ENCODE assay signal across 34 cellular contexts in genomic region chr11:116100016-116100415, GRCh38.
"Had no signal": no experiment of that assay in that cellular context is flagged by ENCODE, and none has a peak within 500 bp of the region (broad histone marks: within the 10 kb centered on the region; RNA-seq: fewer than 3 reads in every experiment).

No MANE protein-coding gene starts in this region.

- H3K4me3 ChIP-seq: adrenal gland, body of pancreas, breast epithelium had no signal

- ATAC-seq: activated CD8-positive, alpha-beta T cell treated with anti-CD3 and anti-CD28 coated beads for 36 hours; activated naive CD4-positive, alpha-beta T cell treated with anti-CD3 and anti-CD28 coated beads, Interleukin-2, amount 50 U/mL, for 72 hours; activated T-cell treated with anti-CD3 and anti-CD28 coated beads, Interleukin-2, amount 50 U/mL, for 4 hours; activated T-cell treated with anti-CD3 and anti-CD28 coated beads, Interleukin-2, amount 50 U/mL, for 72 hours; activated T-helper 17 cell treated with anti-CD3 and anti-CD28 coated beads, Interleukin-2, amount 50 U/mL, for 72 hours; body of pancreas; T-cell had no signal

- H3K36me3 Mint-ChIP-seq: activated CD4-positive, alpha-beta memory T cell treated with anti-CD3 and anti-CD28 coated beads for 36 hours; activated naive CD4-positive, alpha-beta T cell treated with anti-CD3 and anti-CD28 coated beads, Interleukin-2, amount 50 U/mL, for 72 hours; activated naive CD8-positive, alpha-beta T cell treated with anti-CD3 and anti-CD28 coated beads for 36 hours; T-cell had no signal

- H3K36me3 ChIP-seq: adrenal gland, brain microvascular endothelial cell, breast epithelium had no signal

- H3K27ac ChIP-seq: adrenal gland, body of pancreas, brain microvascular endothelial cell, breast epithelium, VCaP had no signal

- H3K4me1 ChIP-seq: adrenal gland, body of pancreas, breast epithelium had no signal

- H3K4me3 Mint-ChIP-seq: activated B cell treated with CpG ODN at 0.5 μM for 24 hours; activated CD4-positive, alpha-beta memory T cell treated with anti-CD3 and anti-CD28 coated beads for 36 hours; activated CD4-positive, alpha-beta T cell treated with anti-CD3 and anti-CD28 coated beads, Interleukin-2, amount 10 ng/mL, durations not matched to agents 24 days and 14 days; activated CD8-positive, alpha-beta T cell treated with anti-CD3 and anti-CD28 coated beads for 36 hours; activated naive CD4-positive, alpha-beta T cell treated with anti-CD3 and anti-CD28 coated beads for 36 hours; activated naive CD8-positive, alpha-beta T cell treated with anti-CD3 and anti-CD28 coated beads for 36 hours; activated T-cell treated with anti-CD3 and anti-CD28 coated beads, Interleukin-2, amount 50 U/mL, for 4 hours; activated T-cell treated with anti-CD3 and anti-CD28 coated beads, Interleukin-2, amount 50 U/mL, for 72 hours; activated T-helper 1 cell treated with anti-CD3 and anti-CD28 coated beads, Interleukin-12 subunit alpha, Interleukin-12 subunit beta, Interleukin-2, Interleukin-4 antibody, amounts not matched to agents 30 ng/mL and 10 ng/mL and 1 ng/mL, durations not matched to agents 14 hours and 24 hours and 36 hours; activated T-helper 17 cell treated with anti-CD3 and anti-CD28 coated beads, Interleukin-2, amount 50 U/mL, for 72 hours; T-cell; T-helper 2 cell treated with Interferon-gamma antibody and Interleukin-4, amounts not matched to agents 5 μg/mL and 100 μg/mL, for 36 hours had no signal

- H3K9me3 Mint-ChIP-seq: activated B cell treated with CpG ODN at 0.5 μM for 24 hours; activated CD4-positive, alpha-beta memory T cell treated with anti-CD3 and anti-CD28 coated beads for 36 hours; activated CD4-positive, alpha-beta T cell treated with anti-CD3 and anti-CD28 coated beads, Interleukin-2, amount 10 ng/mL, durations not matched to agents 24 days and 14 days; activated CD8-positive, alpha-beta T cell treated with anti-CD3 and anti-CD28 coated beads for 36 hours; activated naive CD4-positive, alpha-beta T cell treated with anti-CD3 and anti-CD28 coated beads for 36 hours; activated naive CD8-positive, alpha-beta T cell treated with anti-CD3 and anti-CD28 coated beads for 36 hours; activated T-cell treated with anti-CD3 and anti-CD28 coated beads, Interleukin-2, amount 50 U/mL, for 4 hours; activated T-helper 1 cell treated with anti-CD3 and anti-CD28 coated beads, Interleukin-12 subunit alpha, Interleukin-12 subunit beta, Interleukin-2, Interleukin-4 antibody, amounts not matched to agents 30 ng/mL and 10 ng/mL and 1 ng/mL, durations not matched to agents 14 hours and 24 hours and 36 hours; activated T-helper 17 cell treated with anti-CD3 and anti-CD28 coated beads, Interleukin-2, amount 50 U/mL, for 72 hours; T-helper 2 cell treated with Interferon-gamma antibody and Interleukin-4, amounts not matched to agents 5 μg/mL and 100 μg/mL, for 36 hours had no signal

- H3K9me3 ChIP-seq: adrenal gland, body of pancreas, breast epithelium had no signal

- DNase-seq: activated B cell treated with CpG ODN at 0.5 μM for 24 hours; activated CD4-positive, alpha-beta memory T cell treated with anti-CD3 and anti-CD28 coated beads for 36 hours; activated CD4-positive, alpha-beta T cell treated with anti-CD3 and anti-CD28 coated beads for 4 hours; activated CD4-positive, alpha-beta T cell treated with anti-CD3 and anti-CD28 coated beads, Interleukin-2, amount 10 ng/mL, durations not matched to agents 24 days and 14 days; activated CD4-positive, alpha-beta T cell treated with anti-CD3 and anti-CD28 coated beads, Interleukin-2, amount 50 U/mL, for 1 hour; activated CD4-positive, alpha-beta T cell treated with anti-CD3 and anti-CD28 coated beads, Interleukin-2, amount 50 U/mL, for 4 hours; activated CD4-positive, CD25-positive, alpha-beta regulatory T cell treated with anti-CD3 and anti-CD28 coated beads, Interleukin-2, amount 50 U/mL, for 72 hours; activated CD8-positive, alpha-beta memory T cell treated with anti-CD3 and anti-CD28 coated beads, Interleukin-2, amount 50 U/mL, for 4 hours; activated CD8-positive, alpha-beta T cell treated with anti-CD3 and anti-CD28 coated beads for 36 hours; activated effector memory CD4-positive, alpha-beta T cell treated with anti-CD3 and anti-CD28 coated beads, Interleukin-2, amount 50 U/mL, for 16 hours; activated gamma-delta T cell treated with Interleukin-2 at 50 U/mL for 16 hours; activated naive CD4-positive, alpha-beta T cell; activated naive CD4-positive, alpha-beta T cell treated with anti-CD3 and anti-CD28 coated beads for 36 hours; activated naive CD4-positive, alpha-beta T cell treated with anti-CD3 and anti-CD28 coated beads, Interleukin-2, amount 50 U/mL, for 16 hours; activated naive CD8-positive, alpha-beta T cell treated with anti-CD3 and anti-CD28 coated beads for 36 hours; activated T-cell treated with anti-CD3 and anti-CD28 coated beads for 4 hours; activated T-cell treated with anti-CD3 and anti-CD28 coated beads, Interleukin-2, amount 50 U/mL, for 1 hour; activated T-cell treated with anti-CD3 and anti-CD28 coated beads, Interleukin-2, amount 50 U/mL, for 4 hours; activated T-cell treated with anti-CD3 and anti-CD28 coated beads, Interleukin-2, amount 50 U/mL, for 72 hours; amniotic stem cell; aorta; body of pancreas; brain microvascular endothelial cell; central memory CD4-positive, alpha-beta T cell; T-cell; T-helper 2 cell; T-helper 9 cell had no signal

- H3K27me3 Mint-ChIP-seq: activated B cell treated with CpG ODN at 0.5 μM for 24 hours; activated CD4-positive, alpha-beta memory T cell treated with anti-CD3 and anti-CD28 coated beads for 36 hours; activated CD4-positive, alpha-beta T cell treated with anti-CD3 and anti-CD28 coated beads, Interleukin-2, amount 10 ng/mL, durations not matched to agents 24 days and 14 days; activated naive CD8-positive, alpha-beta T cell treated with anti-CD3 and anti-CD28 coated beads for 36 hours had no signal

- H3K27ac Mint-ChIP-seq: activated B cell treated with CpG ODN at 0.5 μM for 24 hours; activated CD4-positive, alpha-beta memory T cell treated with anti-CD3 and anti-CD28 coated beads for 36 hours; activated CD4-positive, alpha-beta T cell treated with anti-CD3 and anti-CD28 coated beads, Interleukin-2, amount 10 ng/mL, durations not matched to agents 24 days and 14 days; activated CD8-positive, alpha-beta T cell treated with anti-CD3 and anti-CD28 coated beads for 36 hours; activated naive CD4-positive, alpha-beta T cell treated with anti-CD3 and anti-CD28 coated beads for 36 hours; activated naive CD4-positive, alpha-beta T cell treated with anti-CD3 and anti-CD28 coated beads, Interleukin-2, amount 50 U/mL, for 72 hours; activated naive CD8-positive, alpha-beta T cell treated with anti-CD3 and anti-CD28 coated beads for 36 hours; activated T-cell treated with anti-CD3 and anti-CD28 coated beads, Interleukin-2, amount 50 U/mL, for 72 hours; activated T-helper 1 cell treated with anti-CD3 and anti-CD28 coated beads, Interleukin-12 subunit alpha, Interleukin-12 subunit beta, Interleukin-2, Interleukin-4 antibody, amounts not matched to agents 30 ng/mL and 10 ng/mL and 1 ng/mL, durations not matched to agents 14 hours and 24 hours and 36 hours; activated T-helper 17 cell treated with anti-CD3 and anti-CD28 coated beads, Interleukin-2, amount 50 U/mL, for 72 hours; T-cell; T-helper 2 cell treated with Interferon-gamma antibody and Interleukin-4, amounts not matched to agents 5 μg/mL and 100 μg/mL, for 36 hours had no signal

- H3K4me1 Mint-ChIP-seq: activated B cell treated with CpG ODN at 0.5 μM for 24 hours; activated CD4-positive, alpha-beta T cell treated with anti-CD3 and anti-CD28 coated beads, Interleukin-2, amount 10 ng/mL, durations not matched to agents 24 days and 14 days; activated naive CD8-positive, alpha-beta T cell treated with anti-CD3 and anti-CD28 coated beads for 36 hours; activated T-helper 17 cell treated with anti-CD3 and anti-CD28 coated beads, Interleukin-2, amount 50 U/mL, for 72 hours; T-cell had no signal

- H3K27me3 ChIP-seq: adrenal gland, body of pancreas, brain microvascular endothelial cell had no signal
